Comparison of ENCODE assay signal across 1 cellular context in the genomic region with DNA sequence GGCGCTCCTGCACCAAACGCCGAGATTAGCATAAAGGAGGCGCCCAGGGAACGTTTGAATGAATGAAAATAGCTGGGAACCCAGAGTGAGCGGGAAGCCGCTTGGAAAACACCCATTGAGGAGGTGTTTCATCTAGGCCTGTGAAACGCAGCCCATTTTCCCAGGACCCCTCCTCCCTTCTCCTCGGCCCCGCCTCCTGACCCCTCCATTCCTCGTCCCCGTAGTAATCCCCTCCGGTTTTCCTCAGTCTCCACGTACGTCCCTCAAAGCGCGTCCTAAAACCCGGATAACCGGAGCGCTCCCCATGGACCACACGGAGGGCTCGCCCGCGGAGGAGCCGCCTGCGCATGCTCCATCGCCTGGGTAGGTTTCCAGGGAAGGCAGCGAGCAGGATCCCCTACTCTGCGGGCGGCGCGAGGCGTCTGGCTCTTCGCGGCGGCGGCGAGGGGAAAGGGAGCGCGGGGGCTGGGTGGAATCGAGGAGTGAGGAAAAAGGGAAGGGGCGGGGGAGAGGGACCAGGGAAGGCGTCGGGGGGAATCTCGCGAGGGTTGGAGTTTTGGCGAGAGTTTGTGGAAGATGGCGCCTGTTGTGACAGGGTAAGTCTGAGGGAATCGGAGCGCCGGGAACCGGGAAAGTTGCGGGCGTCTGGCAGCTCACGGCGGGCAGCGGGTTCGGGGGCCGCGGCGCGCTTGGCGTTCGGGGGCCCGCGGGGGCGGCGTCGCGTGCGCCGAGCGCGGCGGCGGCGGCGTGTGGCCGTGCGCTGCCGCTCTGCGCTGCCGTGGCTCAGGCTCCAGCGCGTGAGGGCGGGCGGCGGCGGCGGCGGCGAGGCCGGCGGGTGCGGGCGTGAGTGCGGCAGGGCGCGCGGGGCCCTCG.
TF ChIP-seq lines count a peak whose summit lies in the region.

A gene (plus strand): TSS at position 562 of the 873 bp plus-strand sequence. CDS start 15 bp downstream, at position 577.

TF ChIP-seq in HepG2, 621 proteins besides CTCF, POLR2A, EP300 and RAD21 (continued from another document and continues in another):
- TF ChIP-seq, protein P1, sequence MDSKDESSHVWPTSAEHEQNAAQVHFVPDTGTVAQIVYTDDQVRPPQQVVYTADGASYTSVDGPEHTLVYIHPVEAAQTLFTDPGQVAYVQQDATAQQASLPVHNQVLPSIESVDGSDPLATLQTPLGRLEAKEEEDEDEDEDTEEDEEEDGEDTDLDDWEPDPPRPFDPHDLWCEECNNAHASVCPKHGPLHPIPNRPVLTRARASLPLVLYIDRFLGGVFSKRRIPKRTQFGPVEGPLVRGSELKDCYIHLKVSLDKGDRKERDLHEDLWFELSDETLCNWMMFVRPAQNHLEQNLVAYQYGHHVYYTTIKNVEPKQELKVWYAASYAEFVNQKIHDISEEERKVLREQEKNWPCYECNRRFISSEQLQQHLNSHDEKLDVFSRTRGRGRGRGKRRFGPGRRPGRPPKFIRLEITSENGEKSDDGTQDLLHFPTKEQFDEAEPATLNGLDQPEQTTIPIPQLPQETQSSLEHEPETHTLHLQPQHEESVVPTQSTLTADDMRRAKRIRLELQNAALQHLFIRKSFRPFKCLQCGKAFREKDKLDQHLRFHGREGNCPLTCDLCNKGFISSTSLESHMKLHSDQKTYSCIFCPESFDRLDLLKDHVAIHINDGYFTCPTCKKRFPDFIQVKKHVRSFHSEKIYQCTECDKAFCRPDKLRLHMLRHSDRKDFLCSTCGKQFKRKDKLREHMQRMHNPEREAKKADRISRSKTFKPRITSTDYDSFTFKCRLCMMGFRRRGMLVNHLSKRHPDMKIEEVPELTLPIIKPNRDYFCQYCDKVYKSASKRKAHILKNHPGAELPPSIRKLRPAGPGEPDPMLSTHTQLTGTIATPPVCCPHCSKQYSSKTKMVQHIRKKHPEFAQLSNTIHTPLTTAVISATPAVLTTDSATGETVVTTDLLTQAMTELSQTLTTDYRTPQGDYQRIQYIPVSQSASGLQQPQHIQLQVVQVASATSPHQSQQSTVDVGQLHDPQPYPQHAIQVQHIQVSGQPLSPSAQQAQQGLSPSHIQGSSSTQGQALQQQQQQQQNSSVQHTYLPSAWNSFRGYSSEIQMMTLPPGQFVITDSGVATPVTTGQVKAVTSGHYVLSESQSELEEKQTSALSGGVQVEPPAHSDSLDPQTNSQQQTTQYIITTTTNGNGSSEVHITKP (CRISPR knock-in tag; IDR thresholded peaks at IDR 0.05; ENCODE audit: low read depth) = peak; percentile 89
- no peak for TF ChIP-seq SOX13 (IDR thresholded peaks at IDR 0.05)
- TF ChIP-seq SOX13 (CRISPR knock-in tag; conservative IDR thresholded peaks at IDR 0.05 in 1 of 2, IDR thresholded peaks at IDR 0.05 in 1 of 2) = peak in 1 of 2 experiments; percentile 29; a peak in 1 of 4 replicates
- peak; percentile 72; the same call in 1 of the 2 replicates for TF ChIP-seq MYC (CRISPR knock-in tag; IDR thresholded peaks at IDR 0.05; ENCODE audit: borderline replicate concordance)
- TF ChIP-seq, protein P2, sequence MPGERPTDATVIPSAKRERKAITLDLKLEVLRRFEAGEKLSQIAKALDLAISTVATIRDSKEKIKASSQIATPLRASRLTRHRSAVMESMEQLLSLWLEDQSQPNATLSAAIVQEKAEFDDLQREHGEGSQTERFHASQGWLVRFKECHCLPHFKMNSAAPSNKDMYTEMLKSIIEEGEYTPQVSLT (CRISPR knock-in tag; IDR thresholded peaks at IDR 0.05; ENCODE audit: borderline replicate concordance, low read depth) = no peak
- peak; percentile 56 for TF ChIP-seq NCOA2 (CRISPR knock-in tag; IDR thresholded peaks at IDR 0.05)
- no peak for TF ChIP-seq GPN1 (CRISPR knock-in tag; IDR thresholded peaks at IDR 0.05; ENCODE audit: borderline replicate concordance)
- TF ChIP-seq ZNF33A (CRISPR knock-in tag; IDR thresholded peaks at IDR 0.05; ENCODE audit: borderline replicate concordance) = no peak
- TF ChIP-seq, protein P3, sequence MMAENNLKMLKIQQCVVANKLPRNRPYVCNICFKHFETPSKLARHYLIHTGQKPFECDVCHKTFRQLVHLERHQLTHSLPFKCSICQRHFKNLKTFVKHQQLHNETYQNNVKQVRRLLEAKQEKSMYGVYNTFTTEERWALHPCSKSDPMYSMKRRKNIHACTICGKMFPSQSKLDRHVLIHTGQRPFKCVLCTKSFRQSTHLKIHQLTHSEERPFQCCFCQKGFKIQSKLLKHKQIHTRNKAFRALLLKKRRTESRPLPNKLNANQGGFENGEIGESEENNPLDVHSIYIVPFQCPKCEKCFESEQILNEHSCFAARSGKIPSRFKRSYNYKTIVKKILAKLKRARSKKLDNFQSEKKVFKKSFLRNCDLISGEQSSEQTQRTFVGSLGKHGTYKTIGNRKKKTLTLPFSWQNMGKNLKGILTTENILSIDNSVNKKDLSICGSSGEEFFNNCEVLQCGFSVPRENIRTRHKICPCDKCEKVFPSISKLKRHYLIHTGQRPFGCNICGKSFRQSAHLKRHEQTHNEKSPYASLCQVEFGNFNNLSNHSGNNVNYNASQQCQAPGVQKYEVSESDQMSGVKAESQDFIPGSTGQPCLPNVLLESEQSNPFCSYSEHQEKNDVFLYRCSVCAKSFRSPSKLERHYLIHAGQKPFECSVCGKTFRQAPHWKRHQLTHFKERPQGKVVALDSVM (CRISPR knock-in tag; IDR thresholded peaks at IDR 0.05) = no peak
- TF ChIP-seq SMAD1 (CRISPR knock-in tag; IDR thresholded peaks at IDR 0.05; ENCODE audit: borderline replicate concordance, low read depth) = 0 out of 2 replicates have a peak, but pooled peaks have one; percentile 65
- TF ChIP-seq KLF11 (CRISPR knock-in tag; IDR thresholded peaks at IDR 0.05) = 0 out of 2 replicates have a peak, but pooled peaks have one; percentile 32
- TF ChIP-seq ZNF33B (CRISPR knock-in tag; IDR thresholded peaks at IDR 0.05) = no peak
- no peak for TF ChIP-seq ZNF672 (CRISPR knock-in tag; IDR thresholded peaks at IDR 0.05)
- 0 out of 2 replicates have a peak, but pooled peaks have one; percentile 30 for TF ChIP-seq PPARG (CRISPR knock-in tag; conservative IDR thresholded peaks at IDR 0.05)
- TF ChIP-seq, protein P4, sequence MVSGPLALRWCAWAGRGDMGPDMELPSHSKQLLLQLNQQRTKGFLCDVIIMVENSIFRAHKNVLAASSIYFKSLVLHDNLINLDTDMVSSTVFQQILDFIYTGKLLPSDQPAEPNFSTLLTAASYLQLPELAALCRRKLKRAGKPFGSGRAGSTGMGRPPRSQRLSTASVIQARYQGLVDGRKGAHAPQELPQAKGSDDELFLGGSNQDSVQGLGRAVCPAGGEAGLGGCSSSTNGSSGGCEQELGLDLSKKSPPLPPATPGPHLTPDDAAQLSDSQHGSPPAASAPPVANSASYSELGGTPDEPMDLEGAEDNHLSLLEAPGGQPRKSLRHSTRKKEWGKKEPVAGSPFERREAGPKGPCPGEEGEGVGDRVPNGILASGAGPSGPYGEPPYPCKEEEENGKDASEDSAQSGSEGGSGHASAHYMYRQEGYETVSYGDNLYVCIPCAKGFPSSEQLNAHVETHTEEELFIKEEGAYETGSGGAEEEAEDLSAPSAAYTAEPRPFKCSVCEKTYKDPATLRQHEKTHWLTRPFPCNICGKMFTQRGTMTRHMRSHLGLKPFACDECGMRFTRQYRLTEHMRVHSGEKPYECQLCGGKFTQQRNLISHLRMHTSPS (CRISPR knock-in tag; IDR thresholded peaks at IDR 0.05; ENCODE audit: low read depth) = no peak
- no peak for TF ChIP-seq ZNF296 (CRISPR knock-in tag; conservative IDR thresholded peaks at IDR 0.05)
- TF ChIP-seq, protein P5, sequence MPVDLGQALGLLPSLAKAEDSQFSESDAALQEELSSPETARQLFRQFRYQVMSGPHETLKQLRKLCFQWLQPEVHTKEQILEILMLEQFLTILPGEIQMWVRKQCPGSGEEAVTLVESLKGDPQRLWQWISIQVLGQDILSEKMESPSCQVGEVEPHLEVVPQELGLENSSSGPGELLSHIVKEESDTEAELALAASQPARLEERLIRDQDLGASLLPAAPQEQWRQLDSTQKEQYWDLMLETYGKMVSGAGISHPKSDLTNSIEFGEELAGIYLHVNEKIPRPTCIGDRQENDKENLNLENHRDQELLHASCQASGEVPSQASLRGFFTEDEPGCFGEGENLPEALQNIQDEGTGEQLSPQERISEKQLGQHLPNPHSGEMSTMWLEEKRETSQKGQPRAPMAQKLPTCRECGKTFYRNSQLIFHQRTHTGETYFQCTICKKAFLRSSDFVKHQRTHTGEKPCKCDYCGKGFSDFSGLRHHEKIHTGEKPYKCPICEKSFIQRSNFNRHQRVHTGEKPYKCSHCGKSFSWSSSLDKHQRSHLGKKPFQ (CRISPR knock-in tag; IDR thresholded peaks at IDR 0.05; ENCODE audit: insufficient replicate concordance) = peak; percentile 63
- TF ChIP-seq ZEB1 (IDR thresholded peaks at IDR 0.05; ENCODE audit: insufficient replicate concordance, low read depth) = peak; percentile 84
- TF ChIP-seq, protein P6, sequence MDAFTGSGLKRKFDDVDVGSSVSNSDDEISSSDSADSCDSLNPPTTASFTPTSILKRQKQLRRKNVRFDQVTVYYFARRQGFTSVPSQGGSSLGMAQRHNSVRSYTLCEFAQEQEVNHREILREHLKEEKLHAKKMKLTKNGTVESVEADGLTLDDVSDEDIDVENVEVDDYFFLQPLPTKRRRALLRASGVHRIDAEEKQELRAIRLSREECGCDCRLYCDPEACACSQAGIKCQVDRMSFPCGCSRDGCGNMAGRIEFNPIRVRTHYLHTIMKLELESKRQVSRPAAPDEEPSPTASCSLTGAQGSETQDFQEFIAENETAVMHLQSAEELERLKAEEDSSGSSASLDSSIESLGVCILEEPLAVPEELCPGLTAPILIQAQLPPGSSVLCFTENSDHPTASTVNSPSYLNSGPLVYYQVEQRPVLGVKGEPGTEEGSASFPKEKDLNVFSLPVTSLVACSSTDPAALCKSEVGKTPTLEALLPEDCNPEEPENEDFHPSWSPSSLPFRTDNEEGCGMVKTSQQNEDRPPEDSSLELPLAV (CRISPR knock-in tag; conservative IDR thresholded peaks at IDR 0.05; ENCODE audit: low read depth) = no peak
- 0 out of 2 replicates have a peak, but pooled peaks have one; percentile 20 for TF ChIP-seq SIX4 (CRISPR knock-in tag; IDR thresholded peaks at IDR 0.05)
- peak; percentile 73; the same call in 1 of the 2 replicates for TF ChIP-seq ZNF605 (CRISPR knock-in tag; IDR thresholded peaks at IDR 0.05)
- peak; percentile 29; the same call in 1 of the 2 replicates for TF ChIP-seq ZNF572 (CRISPR knock-in tag; IDR thresholded peaks at IDR 0.05)
- TF ChIP-seq, protein P7, sequence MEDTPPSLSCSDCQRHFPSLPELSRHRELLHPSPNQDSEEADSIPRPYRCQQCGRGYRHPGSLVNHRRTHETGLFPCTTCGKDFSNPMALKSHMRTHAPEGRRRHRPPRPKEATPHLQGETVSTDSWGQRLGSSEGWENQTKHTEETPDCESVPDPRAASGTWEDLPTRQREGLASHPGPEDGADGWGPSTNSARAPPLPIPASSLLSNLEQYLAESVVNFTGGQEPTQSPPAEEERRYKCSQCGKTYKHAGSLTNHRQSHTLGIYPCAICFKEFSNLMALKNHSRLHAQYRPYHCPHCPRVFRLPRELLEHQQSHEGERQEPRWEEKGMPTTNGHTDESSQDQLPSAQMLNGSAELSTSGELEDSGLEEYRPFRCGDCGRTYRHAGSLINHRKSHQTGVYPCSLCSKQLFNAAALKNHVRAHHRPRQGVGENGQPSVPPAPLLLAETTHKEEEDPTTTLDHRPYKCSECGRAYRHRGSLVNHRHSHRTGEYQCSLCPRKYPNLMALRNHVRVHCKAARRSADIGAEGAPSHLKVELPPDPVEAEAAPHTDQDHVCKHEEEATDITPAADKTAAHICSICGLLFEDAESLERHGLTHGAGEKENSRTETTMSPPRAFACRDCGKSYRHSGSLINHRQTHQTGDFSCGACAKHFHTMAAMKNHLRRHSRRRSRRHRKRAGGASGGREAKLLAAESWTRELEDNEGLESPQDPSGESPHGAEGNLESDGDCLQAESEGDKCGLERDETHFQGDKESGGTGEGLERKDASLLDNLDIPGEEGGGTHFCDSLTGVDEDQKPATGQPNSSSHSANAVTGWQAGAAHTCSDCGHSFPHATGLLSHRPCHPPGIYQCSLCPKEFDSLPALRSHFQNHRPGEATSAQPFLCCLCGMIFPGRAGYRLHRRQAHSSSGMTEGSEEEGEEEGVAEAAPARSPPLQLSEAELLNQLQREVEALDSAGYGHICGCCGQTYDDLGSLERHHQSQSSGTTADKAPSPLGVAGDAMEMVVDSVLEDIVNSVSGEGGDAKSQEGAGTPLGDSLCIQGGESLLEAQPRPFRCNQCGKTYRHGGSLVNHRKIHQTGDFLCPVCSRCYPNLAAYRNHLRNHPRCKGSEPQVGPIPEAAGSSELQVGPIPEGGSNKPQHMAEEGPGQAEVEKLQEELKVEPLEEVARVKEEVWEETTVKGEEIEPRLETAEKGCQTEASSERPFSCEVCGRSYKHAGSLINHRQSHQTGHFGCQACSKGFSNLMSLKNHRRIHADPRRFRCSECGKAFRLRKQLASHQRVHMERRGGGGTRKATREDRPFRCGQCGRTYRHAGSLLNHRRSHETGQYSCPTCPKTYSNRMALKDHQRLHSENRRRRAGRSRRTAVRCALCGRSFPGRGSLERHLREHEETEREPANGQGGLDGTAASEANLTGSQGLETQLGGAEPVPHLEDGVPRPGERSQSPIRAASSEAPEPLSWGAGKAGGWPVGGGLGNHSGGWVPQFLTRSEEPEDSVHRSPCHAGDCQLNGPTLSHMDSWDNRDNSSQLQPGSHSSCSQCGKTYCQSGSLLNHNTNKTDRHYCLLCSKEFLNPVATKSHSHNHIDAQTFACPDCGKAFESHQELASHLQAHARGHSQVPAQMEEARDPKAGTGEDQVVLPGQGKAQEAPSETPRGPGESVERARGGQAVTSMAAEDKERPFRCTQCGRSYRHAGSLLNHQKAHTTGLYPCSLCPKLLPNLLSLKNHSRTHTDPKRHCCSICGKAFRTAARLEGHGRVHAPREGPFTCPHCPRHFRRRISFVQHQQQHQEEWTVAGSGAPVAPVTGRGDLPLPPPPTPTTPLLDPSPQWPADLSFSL (CRISPR knock-in tag; IDR thresholded peaks at IDR 0.05) = no peak
- TF ChIP-seq BRCA1 (CRISPR knock-in tag; IDR thresholded peaks at IDR 0.05) = no peak
- no peak for TF ChIP-seq ATF7 (IDR thresholded peaks at IDR 0.05)
- TF ChIP-seq ATF7 (CRISPR knock-in tag; IDR thresholded peaks at IDR 0.05) = no peak
- TF ChIP-seq ZNF614 (CRISPR knock-in tag; IDR thresholded peaks at IDR 0.05; ENCODE audit: borderline replicate concordance) = peak; percentile 78; the same call in 1 of the 2 replicates
- no peak for TF ChIP-seq FOSL1 (CRISPR knock-in tag; IDR thresholded peaks at IDR 0.05; ENCODE audit: borderline replicate concordance)
- no peak for TF ChIP-seq NCOA1 (CRISPR knock-in tag; IDR thresholded peaks at IDR 0.05)
- TF ChIP-seq KMT2B (CRISPR knock-in tag; IDR thresholded peaks at IDR 0.05) = peak; percentile 88
- TF ChIP-seq NAIF1 (CRISPR knock-in tag; IDR thresholded peaks at IDR 0.05; ENCODE audit: borderline replicate concordance) = no peak; the same call in 1 of the 2 replicates
- 0 out of 2 replicates have a peak, but pooled peaks have one; percentile 31 for TF ChIP-seq SETDB1 (CRISPR knock-in tag; IDR thresholded peaks at IDR 0.05; ENCODE audit: borderline replicate concordance)
- 0 out of 2 replicates have a peak, but pooled peaks have one; percentile 25 for TF ChIP-seq HNF4A (CRISPR knock-in tag; IDR thresholded peaks at IDR 0.05)
- TF ChIP-seq, protein P8, sequence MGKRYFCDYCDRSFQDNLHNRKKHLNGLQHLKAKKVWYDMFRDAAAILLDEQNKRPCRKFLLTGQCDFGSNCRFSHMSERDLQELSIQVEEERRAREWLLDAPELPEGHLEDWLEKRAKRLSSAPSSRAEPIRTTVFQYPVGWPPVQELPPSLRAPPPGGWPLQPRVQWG (CRISPR knock-in tag; IDR thresholded peaks at IDR 0.05; ENCODE audit: borderline replicate concordance, low read depth) = no peak
